Comparison of ENCODE assay signal across 24 cellular contexts in genomic region chr10:52908483-52908882, GRCh38.
"Had no signal": no experiment of that assay in that cellular context is flagged by ENCODE, and none has a peak within 500 bp of the region (broad histone marks: within the 10 kb centered on the region; RNA-seq: fewer than 3 reads in every experiment).

No MANE protein-coding gene starts in this region.

- H3K4me3 ChIP-seq: heart left ventricle, sigmoid colon, smooth muscle cell, transverse colon had no signal

- H3K27me3 ChIP-seq: heart left ventricle, sigmoid colon, transverse colon had no signal

- H3K9me3 ChIP-seq: heart left ventricle, sigmoid colon, transverse colon had no signal

- H3K4me2 ChIP-seq: smooth muscle cell had no signal

- H3K4me3 Mint-ChIP-seq: activated B cell treated with CpG ODN at 0.5 μM for 24 hours; activated CD4-positive, alpha-beta memory T cell treated with anti-CD3 and anti-CD28 coated beads, Interleukin-2, amount 10 ng/mL, durations not matched to agents 7 days and 5 days; activated CD4-positive, alpha-beta T cell treated with anti-CD3 and anti-CD28 coated beads, Interleukin-2, amount 10 ng/mL, durations not matched to agents 24 days and 14 days; brain; dendritic cell treated with granulocyte-macrophage colony-stimulating factor and Interleukin-4, amounts not matched to agents 40 ng/mL and 50 ng/mL, for 4 days; memory B cell; naive B cell; neural crest cell; stimulated activated naive B cell treated with anti-CD40 and anti-IgM and Interleukin-4, amounts not matched to agents 10 μg/mL and 1 μg/mL and 100 μg/mL, for 72 hours; T-helper 1 cell treated with Interleukin-12 subunit alpha and Interleukin-12 subunit beta and Interleukin-4 antibody, amounts not matched to agents 30 μg/mL and 1 μg/mL, for 36 hours had no signal

- H3K4me1 ChIP-seq: heart left ventricle, sigmoid colon, transverse colon had no signal

- H3K9me3 Mint-ChIP-seq: activated CD4-positive, alpha-beta T cell treated with anti-CD3 and anti-CD28 coated beads, Interleukin-2, amount 10 ng/mL, durations not matched to agents 24 days and 14 days; brain; dendritic cell treated with granulocyte-macrophage colony-stimulating factor and Interleukin-4, amounts not matched to agents 40 ng/mL and 50 ng/mL, for 4 days; memory B cell; stimulated activated naive B cell treated with anti-CD40 and anti-IgM and Interleukin-4, amounts not matched to agents 10 μg/mL and 1 μg/mL and 100 μg/mL, for 72 hours; T-helper 1 cell treated with Interleukin-12 subunit alpha and Interleukin-12 subunit beta and Interleukin-4 antibody, amounts not matched to agents 30 μg/mL and 1 μg/mL, for 36 hours had no signal

- DNase-seq: activated B cell treated with CpG ODN at 0.5 μM for 24 hours; activated CD4-positive, alpha-beta memory T cell treated with anti-CD3 and anti-CD28 coated beads, Interleukin-2, amount 10 ng/mL, durations not matched to agents 7 days and 5 days; activated CD4-positive, alpha-beta T cell treated with anti-CD3 and anti-CD28 coated beads, Interleukin-2, amount 10 ng/mL, durations not matched to agents 24 days and 14 days; activated gamma-delta T cell treated with Interleukin-2 at 50 U/mL for 16 hours; aorta; caudate nucleus; effector CD4-positive, alpha-beta T cell; heart left ventricle; left ventricle myocardium superior; naive B cell; sigmoid colon; stimulated activated CD4-positive, alpha-beta T cell treated with anti-CD3 and anti-CD28 coated beads, Interleukin-2, amount 100 ng/mL, for 48 hours; stimulated activated CD8-positive, alpha-beta memory T cell treated with anti-CD3 and anti-CD28 coated beads, Interleukin-4, amount 100 ng/mL, for 48 hours; stimulated activated naive B cell treated with anti-CD40 and anti-IgM and Interleukin-4, amounts not matched to agents 10 μg/mL and 1 μg/mL and 100 μg/mL, for 72 hours; T1000; transverse colon had no signal

- H3K27me3 Mint-ChIP-seq: activated B cell treated with CpG ODN at 0.5 μM for 24 hours; activated CD4-positive, alpha-beta memory T cell treated with anti-CD3 and anti-CD28 coated beads, Interleukin-2, amount 10 ng/mL, durations not matched to agents 7 days and 5 days; activated CD4-positive, alpha-beta T cell treated with anti-CD3 and anti-CD28 coated beads, Interleukin-2, amount 10 ng/mL, durations not matched to agents 24 days and 14 days; dendritic cell treated with granulocyte-macrophage colony-stimulating factor and Interleukin-4, amounts not matched to agents 40 ng/mL and 50 ng/mL, for 4 days; memory B cell; stimulated activated naive B cell treated with anti-CD40 and anti-IgM and Interleukin-4, amounts not matched to agents 10 μg/mL and 1 μg/mL and 100 μg/mL, for 72 hours had no signal

- H3K27ac ChIP-seq: heart left ventricle, sigmoid colon, transverse colon had no signal

- H3K4me1 Mint-ChIP-seq: activated B cell treated with CpG ODN at 0.5 μM for 24 hours; activated CD4-positive, alpha-beta memory T cell treated with anti-CD3 and anti-CD28 coated beads, Interleukin-2, amount 10 ng/mL, durations not matched to agents 7 days and 5 days; activated CD4-positive, alpha-beta T cell treated with anti-CD3 and anti-CD28 coated beads, Interleukin-2, amount 10 ng/mL, durations not matched to agents 24 days and 14 days; memory B cell; naive B cell; stimulated activated naive B cell treated with anti-CD40 and anti-IgM and Interleukin-4, amounts not matched to agents 10 μg/mL and 1 μg/mL and 100 μg/mL, for 72 hours had no signal

- H3K27ac Mint-ChIP-seq: activated B cell treated with CpG ODN at 0.5 μM for 24 hours; activated CD4-positive, alpha-beta memory T cell treated with anti-CD3 and anti-CD28 coated beads, Interleukin-2, amount 10 ng/mL, durations not matched to agents 7 days and 5 days; activated CD4-positive, alpha-beta T cell treated with anti-CD3 and anti-CD28 coated beads, Interleukin-2, amount 10 ng/mL, durations not matched to agents 24 days and 14 days; activated naive CD4-positive, alpha-beta T cell treated with anti-CD3 and anti-CD28 coated beads, Interleukin-2, amount 50 U/mL, for 72 hours; brain; dendritic cell treated with granulocyte-macrophage colony-stimulating factor and Interleukin-4, amounts not matched to agents 40 ng/mL and 50 ng/mL, for 4 days; memory B cell; naive B cell; T-helper 1 cell treated with Interleukin-12 subunit alpha and Interleukin-12 subunit beta and Interleukin-4 antibody, amounts not matched to agents 30 μg/mL and 1 μg/mL, for 36 hours had no signal

- H3K36me3 Mint-ChIP-seq: activated naive CD4-positive, alpha-beta T cell treated with anti-CD3 and anti-CD28 coated beads, Interleukin-2, amount 50 U/mL, for 72 hours; brain; memory B cell; naive B cell; stimulated activated naive B cell treated with anti-CD40 and anti-IgM and Interleukin-4, amounts not matched to agents 10 μg/mL and 1 μg/mL and 100 μg/mL, for 72 hours had no signal

- H3K36me3 ChIP-seq: heart left ventricle, sigmoid colon, transverse colon had no signal

- FAIRE-seq: endometrium had no signal
